8 cellular contexts compared by ENCODE assay signal in the genomic region with DNA sequence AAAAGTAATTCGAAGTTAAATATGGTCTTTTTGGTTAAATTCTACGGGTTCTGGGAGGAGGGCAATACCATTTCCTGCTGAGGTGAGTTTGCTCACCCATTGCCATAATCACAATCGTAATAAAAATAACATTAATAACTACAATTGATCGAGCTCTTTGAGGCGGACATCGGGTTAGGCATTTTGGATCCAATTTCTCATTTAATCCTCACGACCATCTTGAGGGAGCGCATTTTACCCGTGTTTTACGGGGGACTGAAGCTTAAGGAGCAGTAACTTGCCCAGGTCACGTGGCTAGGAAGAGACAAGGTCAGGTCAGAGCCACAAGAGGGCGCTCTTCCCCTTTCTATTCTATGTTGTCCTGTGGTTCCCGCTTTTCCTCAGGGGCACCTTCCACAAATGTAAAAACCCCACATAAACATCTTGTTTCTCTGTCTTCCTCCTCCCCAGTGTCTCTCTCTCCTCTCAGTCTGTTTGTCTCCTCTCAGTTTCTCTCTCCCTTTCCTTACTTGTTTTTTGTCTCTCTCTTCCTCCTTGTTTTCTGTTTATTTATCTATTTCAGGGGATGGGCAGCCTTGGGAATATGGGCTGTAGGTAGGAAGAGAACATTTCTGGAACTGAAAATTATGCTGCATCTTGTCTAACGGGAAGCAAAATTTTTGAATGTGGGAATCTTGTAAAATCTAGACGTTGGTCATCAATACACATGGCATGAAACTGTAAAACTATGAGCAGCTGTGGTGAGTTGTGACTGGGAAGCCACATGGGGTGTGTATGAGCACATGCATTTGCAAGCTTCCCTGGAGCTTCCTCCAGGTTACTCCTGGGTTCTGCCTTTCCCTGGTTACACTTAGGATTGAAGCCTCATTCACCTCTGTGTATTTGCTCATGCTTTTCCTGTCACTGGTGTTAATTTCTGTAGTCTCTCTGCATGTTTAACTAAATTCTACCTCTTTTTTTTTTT.
DNase-seq lines count a peak whose midpoint lies in the region; ATAC-seq and TF ChIP-seq lines count a peak whose summit lies in the region.

No MANE protein-coding gene starts in this region.

- H3K4me3 Mint-ChIP-seq in CD8-positive, alpha-beta T cell = peak overlapping the region; percentile 85

- peak; percentile 98 for TF ChIP-seq CTCF in CD8-positive, alpha-beta T cell (IDR thresholded peaks at IDR 0.05)

- POLR2A ChIA-PET in CD8-positive, alpha-beta T cell (lab: Charles Lee) = interaction anchor here (1.0 kb wide), 1 partner anchor 119 kb away, joined by 3 read pairs; a partner anchor contains a TSS

- H3K4me3 ChIP-seq in CD8-positive, alpha-beta T cell (ENCODE audit: low read depth, low read length) = peak overlapping the region; percentile 79
- H3K4me3 ChIP-seq in endocrine pancreas (ENCODE audit: control insufficient read depth, insufficient read depth, low read length) (peak overlapping the region; percentile 91), mesodermal cell (ENCODE audit: extremely low read depth, insufficient read depth, low read length, poor library complexity, severe bottlenecking) (peak overlapping the region; percentile 58)

- no peaks in the 10 kb centered on the region for H3K27me3 ChIP-seq in CD8-positive, alpha-beta T cell (ENCODE audit: insufficient read depth, low read length)
- H3K27me3 ChIP-seq in endocrine pancreas (ENCODE audit: control insufficient read depth, insufficient read depth, low read length) = no peaks in the 10 kb centered on the region

- H3K9ac ChIP-seq in endocrine pancreas (ENCODE audit: control insufficient read depth, insufficient read depth, low read length) = peak overlapping the region; percentile 34

- H3K36me3 ChIP-seq in CD8-positive, alpha-beta T cell (ENCODE audit: insufficient read depth, low read length) = no peaks in the 10 kb centered on the region
- H3K36me3 ChIP-seq in endocrine pancreas (ENCODE audit: control insufficient read depth, insufficient read depth, low read length) = no peaks in the 10 kb centered on the region
- no peaks in the 10 kb centered on the region for H3K36me3 ChIP-seq in mesodermal cell (ENCODE audit: control insufficient read depth, insufficient read depth, low read length)

- DNase-seq in CD8-positive, alpha-beta T cell = peak; percentile 37 to 78 (median 64)
- DNase-seq in HK-2 (ENCODE audit: unreplicated experiment) (peak; percentile 68), NCI-H774 (lab: John Stamatoyannopoulos, UW) (peak; percentile 69)
- peak; percentile 27 to 46 for DNase-seq in activated CD8-positive, alpha-beta memory T cell treated with anti-CD3 and anti-CD28 coated beads for 1 hour (ENCODE audit: extremely low read depth in 1 of 2, low read depth in 1 of 2)
- peak; percentile 28 for DNase-seq in stimulated activated CD8-positive, alpha-beta memory T cell treated with anti-CD3 and anti-CD28 coated beads, Interleukin-12 subunit alpha, Interleukin-12 subunit beta, amount 100 ng/mL, for 4 hours (ENCODE audit: low read depth)

- peaks cover 5% of the 10 kb centered on the region for H3K36me3 Mint-ChIP-seq in CD8-positive, alpha-beta T cell

- WGBS in mesodermal cell (ENCODE audit: insufficient coverage in 2 of 2), 2 experiments = 3 to 4% methylated on average over 8 to 13 of the region's 15 CpGs

- CTCF ChIA-PET in CD8-positive, alpha-beta T cell (lab: Charles Lee) = interaction anchor here (0.6 to 1.8 kb wide), 26 partner anchors 8 to 501 kb away, joined by 3 to 8 read pairs (median 3); no protein-coding TSS in a partner anchor

- peak; percentile 84 for ATAC-seq in CD8-positive, alpha-beta T cell
- peak; percentile 87 for ATAC-seq in GM19455 (IDR thresholded peaks at IDR 0.05; ENCODE audit: unreplicated experiment)

- peaks cover 5% of the 10 kb centered on the region for H3K27me3 Mint-ChIP-seq in CD8-positive, alpha-beta T cell (ENCODE audit: low read depth)

- H3K9me3 Mint-ChIP-seq in CD8-positive, alpha-beta T cell = no peaks in the 10 kb centered on the region

- H3K4me1 ChIP-seq in CD8-positive, alpha-beta T cell (ENCODE audit: insufficient read depth, low read length) = peaks cover 7% of the 10 kb centered on the region
- H3K4me1 ChIP-seq in endocrine pancreas (ENCODE audit: control insufficient read depth, insufficient read depth, low read length) (peaks cover 4% of the 10 kb centered on the region), mesodermal cell (ENCODE audit: control insufficient read depth, insufficient read depth, low read length, poor library complexity, severe bottlenecking) (peaks cover 3% of the 10 kb centered on the region)

- intact Hi-C loops in CD8-positive, alpha-beta T cell (cut with DNase I, micrococcal nuclease) = loop anchor here (2.0 to 5.0 kb wide), 2 partner anchors 68 to 71 kb away; a partner anchor contains a TSS

- H3K9me3 ChIP-seq in CD8-positive, alpha-beta T cell (ENCODE audit: low read length) = no peaks in the 10 kb centered on the region
- H3K9me3 ChIP-seq in endocrine pancreas (ENCODE audit: control insufficient read depth, low read length) (no peaks in the 10 kb centered on the region), mesodermal cell (ENCODE audit: control insufficient read depth, low read length) (no peaks in the 10 kb centered on the region)

- peak overlapping the region; percentile 39 for H3K27ac ChIP-seq in CD8-positive, alpha-beta T cell (ENCODE audit: low read depth, low read length)
- H3K27ac ChIP-seq in mesodermal cell (ENCODE audit: low read depth, low read length, severe bottlenecking) = no peak overlapping the region

- peak overlapping the region; percentile 67 for H3K27ac Mint-ChIP-seq in CD8-positive, alpha-beta T cell

- H3K4me1 Mint-ChIP-seq in CD8-positive, alpha-beta T cell (ENCODE audit: low read depth) = peaks cover 11% of the 10 kb centered on the region
